Comparison of ENCODE assay signal across 1 cellular context in genomic region chr17:69327060-69327831, GRCh38.
TF ChIP-seq lines count a peak whose summit lies in the region.

ABCA5 (minus strand) TSS chr17:69327133; CDS start chr17:69314415, 12,718 bp downstream.

TF ChIP-seq in K562, 482 proteins besides CTCF, POLR2A, EP300 and RAD21 (continued from another document):
- TF ChIP-seq NFE2L1 (tag; IDR thresholded peaks at IDR 0.05; ENCODE audit: borderline replicate concordance, low read depth), result no peak
- 0 out of 2 replicates have a peak, but pooled peaks have one; percentile 23 for TF ChIP-seq BACH1 (tag; IDR thresholded peaks at IDR 0.05)
- peak in 1 of 2 experiments; percentile 72; a peak in 1 of 4 replicates for TF ChIP-seq ZNF639 (CRISPR knock-in tag; conservative IDR thresholded peaks at IDR 0.05 in 1 of 2, IDR thresholded peaks at IDR 0.05 in 1 of 2)
TF ChIP-seq in K562: peak in this region for 70.
